ENCODE assay signal across 18 cellular contexts in genomic region chr2:152814475-152815030, GRCh38.
"Had no signal": no experiment of that assay in that cellular context is flagged by ENCODE, and none has a peak within 500 bp of the region (broad histone marks: within the 10 kb centered on the region; RNA-seq: fewer than 3 reads in every experiment).

No MANE protein-coding gene starts in this region.

- H3K4me3 Mint-ChIP-seq: activated CD4-positive, alpha-beta T cell treated with anti-CD3 and anti-CD28 coated beads, Interleukin-2, amount 10 ng/mL, durations not matched to agents 7 days and 5 days; dendritic cell treated with granulocyte-macrophage colony-stimulating factor and Interleukin-4, amounts not matched to agents 40 ng/mL and 50 ng/mL, for 4 days; nephron; type B pancreatic cell had no signal

- DNase-seq: activated CD4-positive, alpha-beta T cell treated with anti-CD3 and anti-CD28 coated beads, Interleukin-2, amount 10 ng/mL, durations not matched to agents 7 days and 5 days; activated CD4-positive, CD25-positive, alpha-beta regulatory T cell; activated naive CD4-positive, alpha-beta T cell; anterior cingulate cortex; effector memory CD4-positive, alpha-beta T cell; kidney; left ventricle myocardium superior; mesenchymal stem cell; occipital lobe; right cardiac atrium; stimulated activated naive CD8-positive, alpha-beta T cell treated with anti-CD3 and anti-CD28 coated beads, Interleukin-15, Interleukin-2, amounts not matched to agents 100 U/mL and 50 U/mL, for 24 hours had no signal

- H3K4me1 Mint-ChIP-seq: nephron had no signal

- H3K4me1 ChIP-seq: gastroesophageal sphincter, suprapubic skin had no signal

- H3K36me3 Mint-ChIP-seq: type B pancreatic cell had no signal

- ATAC-seq: gastroesophageal sphincter; left ventricle myocardium superior; right cardiac atrium; stimulated activated naive CD8-positive, alpha-beta T cell treated with anti-CD3 and anti-CD28 coated beads, Interleukin-15, Interleukin-2, amounts not matched to agents 100 U/mL and 50 U/mL, for 24 hours had no signal

- H3K36me3 ChIP-seq: gastroesophageal sphincter, suprapubic skin had no signal

- H3K27me3 ChIP-seq: gastroesophageal sphincter, suprapubic skin had no signal

- H3K27ac Mint-ChIP-seq: activated CD4-positive, alpha-beta T cell treated with anti-CD3 and anti-CD28 coated beads, Interleukin-2, amount 10 ng/mL, durations not matched to agents 7 days and 5 days; dendritic cell treated with granulocyte-macrophage colony-stimulating factor and Interleukin-4, amounts not matched to agents 40 ng/mL and 50 ng/mL, for 4 days; progenitor cell of endocrine pancreas; type B pancreatic cell had no signal

- H3K4me3 ChIP-seq: gastroesophageal sphincter, skin epidermis, suprapubic skin had no signal

- H3K27me3 Mint-ChIP-seq: dendritic cell treated with granulocyte-macrophage colony-stimulating factor and Interleukin-4, amounts not matched to agents 40 ng/mL and 50 ng/mL, for 4 days; progenitor cell of endocrine pancreas; type B pancreatic cell had no signal

- H3K27ac ChIP-seq: gastroesophageal sphincter, skin epidermis, suprapubic skin had no signal
